37 cellular contexts compared by ENCODE assay signal in the genomic region with DNA sequence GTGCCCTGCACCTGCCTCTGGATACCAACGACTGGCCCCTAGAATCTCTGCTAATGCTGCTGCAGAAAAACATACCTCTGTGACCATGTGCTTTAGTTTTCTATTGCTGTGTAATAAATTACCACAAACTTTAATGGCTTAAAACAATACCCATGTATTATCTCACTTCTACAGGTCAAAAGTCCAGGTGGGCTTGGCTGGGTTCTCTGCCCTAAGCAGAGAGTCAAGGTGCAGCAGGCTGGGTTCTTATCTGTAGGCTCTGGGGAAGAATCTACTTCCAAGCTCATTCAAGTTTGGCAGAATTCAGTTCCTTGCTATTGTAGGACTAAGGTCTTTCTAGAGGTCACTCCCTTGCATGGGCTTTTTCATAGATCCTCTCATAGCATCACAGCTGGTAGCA. TPM values are rescaled to one million over a fixed set of nuclear protein-coding genes. Genes with fewer than 3 reads are reported as not detected.
A peak's percentile ranks its signal among the peaks of the same experiment; 100 is the strongest.
DNase-seq lines count a peak whose midpoint lies in the region; ATAC-seq, FAIRE-seq and TF ChIP-seq lines count a peak whose summit lies in the region.
"Had no signal": no experiment of that assay in that cellular context is flagged by ENCODE, and none has a peak within 500 bp of the region (broad histone marks: within the 10 kb centered on the region; RNA-seq: fewer than 3 reads in every experiment).

No MANE protein-coding gene starts in this region.

- H3K23ac ChIP-seq in mesendoderm (ENCODE audit: low read length): no peak overlapping the region

- peaks cover 19% of the 10 kb centered on the region for H3K4me1 Mint-ChIP-seq in astrocyte (ENCODE audit: low read depth, unreplicated experiment)
- H3K4me1 Mint-ChIP-seq: activated B cell treated with CpG ODN at 0.5 μM for 24 hours; activated naive CD8-positive, alpha-beta T cell treated with anti-CD3 and anti-CD28 coated beads for 36 hours; endodermal cell; stimulated activated naive CD8-positive, alpha-beta T cell treated with anti-CD3 and anti-CD28 coated beads, Interleukin-15, amount 100 ng/mL, for 72 hours had no signal

- no peaks in the 10 kb centered on the region for H3K79me1 ChIP-seq in mesendoderm (ENCODE audit: low read length)

- no peak overlapping the region for H3K4me3 Mint-ChIP-seq in astrocyte (ENCODE audit: unreplicated experiment)
- H3K4me3 Mint-ChIP-seq: activated B cell treated with CpG ODN at 0.5 μM for 24 hours; activated CD4-positive, alpha-beta T cell treated with anti-CD3 and anti-CD28 coated beads, Interleukin-2, amount 10 ng/mL, durations not matched to agents 7 days and 5 days; activated naive CD8-positive, alpha-beta T cell treated with anti-CD3 and anti-CD28 coated beads for 36 hours; activated T-cell treated with anti-CD3 and anti-CD28 coated beads, Interleukin-2, amount 50 U/mL, for 4 hours; dendritic cell treated with granulocyte-macrophage colony-stimulating factor and Interleukin-4, amounts not matched to agents 40 ng/mL and 50 ng/mL, for 4 days; endodermal cell; neural crest cell; stimulated activated naive CD8-positive, alpha-beta T cell treated with anti-CD3 and anti-CD28 coated beads, Interleukin-15, amount 100 ng/mL, for 72 hours; T-cell had no signal

- no peak overlapping the region for H4K5ac ChIP-seq in mesendoderm (ENCODE audit: low read length)

- H2AFZ ChIP-seq in HCT116 (ENCODE audit: low read depth, low read length, poor library complexity, severe bottlenecking) (peak overlapping the region; percentile 1), astrocyte (ENCODE audit: low read depth, low read length) (peak overlapping the region; percentile 24)
- H2AFZ ChIP-seq: parathyroid adenoma had no signal

- no peak for TF ChIP-seq RAD21 in HCT116 (IDR thresholded peaks at IDR 0.05; ENCODE audit: low read depth)

- no peak for TF ChIP-seq POLR2A in HCT116 (IDR thresholded peaks at IDR 0.05; ENCODE audit: borderline replicate concordance, extremely low read depth, insufficient read depth, insufficient read length)

- H3K18ac ChIP-seq in mesendoderm (ENCODE audit: low read length): no peak overlapping the region

- POLR2A ChIA-PET in HCT116 (lab: Charles Lee): no interaction called here

- peak overlapping the region; percentile 94 for H3K27ac Mint-ChIP-seq in astrocyte (ENCODE audit: unreplicated experiment)
- H3K27ac Mint-ChIP-seq: activated B cell treated with CpG ODN at 0.5 μM for 24 hours; activated CD4-positive, alpha-beta T cell treated with anti-CD3 and anti-CD28 coated beads, Interleukin-2, amount 10 ng/mL, durations not matched to agents 7 days and 5 days; activated naive CD8-positive, alpha-beta T cell treated with anti-CD3 and anti-CD28 coated beads for 36 hours; dendritic cell treated with granulocyte-macrophage colony-stimulating factor and Interleukin-4, amounts not matched to agents 40 ng/mL and 50 ng/mL, for 4 days; endodermal cell; stimulated activated naive CD8-positive, alpha-beta T cell treated with anti-CD3 and anti-CD28 coated beads, Interleukin-15, amount 100 ng/mL, for 72 hours; T-cell had no signal

- H2AK5ac ChIP-seq in mesendoderm (ENCODE audit: low read length): no peak overlapping the region

- no peaks in the 10 kb centered on the region for H4K20me1 ChIP-seq in HCT116 (ENCODE audit: insufficient read depth)
- H4K20me1 ChIP-seq in astrocyte (ENCODE audit: insufficient read depth, low read length): no peaks in the 10 kb centered on the region
- H4K20me1 ChIP-seq: BLaER1 treated with 17β-estradiol and CSF1 and Interleukin-3, amounts not matched to agents 10 nM and 100 nM had no signal

- H2BK5ac ChIP-seq in mesendoderm (ENCODE audit: low read length): no peak overlapping the region

- H3K36me3 ChIP-seq in HCT116 (ENCODE audit: control insufficient read depth in 1 of 2, insufficient read depth in 2 of 2, low read length in 2 of 2) (no peaks in the 10 kb centered on the region), astrocyte (ENCODE audit: insufficient read depth, low read length) (no peaks in the 10 kb centered on the region), mesendoderm (ENCODE audit: control insufficient read depth, insufficient read depth, low read length) (no peaks in the 10 kb centered on the region), small intestine (ENCODE audit: control insufficient read depth in 2 of 2, insufficient read depth in 2 of 2, low read length in 2 of 2) (no peaks in the 10 kb centered on the region)
- H3K36me3 ChIP-seq: ascending aorta; BLaER1 treated with 17β-estradiol and CSF1 and Interleukin-3, amounts not matched to agents 10 nM and 100 nM; esophagus muscularis mucosa; heart right ventricle; lower lobe of right lung; SJCRH30; spleen; thoracic aorta had no signal

- no peak overlapping the region for H4K8ac ChIP-seq in mesendoderm (ENCODE audit: low read depth, low read length)

- H3K36me3 Mint-ChIP-seq in astrocyte (ENCODE audit: low read depth, unreplicated experiment): no peaks in the 10 kb centered on the region
- H3K36me3 Mint-ChIP-seq: activated naive CD8-positive, alpha-beta T cell treated with anti-CD3 and anti-CD28 coated beads for 36 hours; T-cell had no signal

- H3K4me3 ChIP-seq in HCT116 (replicated peaks in 1 of 2; ENCODE audit: low read depth in 1 of 2, low read length in 2 of 2) (no peak overlapping the region), astrocyte (ENCODE audit: insufficient read depth, low read depth, low read length) (no peak overlapping the region), mesendoderm (ENCODE audit: low read length) (no peak overlapping the region), small intestine (ENCODE audit: low read depth in 1 of 2, low read length in 2 of 2) (no peak overlapping the region)
- H3K4me3 ChIP-seq: ascending aorta; BLaER1 treated with 17β-estradiol and CSF1 and Interleukin-3, amounts not matched to agents 10 nM and 100 nM; esophagus muscularis mucosa; GM12878; heart right ventricle; lower lobe of right lung; SJCRH30; spleen; thoracic aorta had no signal

- H3K4me1 ChIP-seq in HCT116 (ENCODE audit: control insufficient read depth in 1 of 2, insufficient read depth in 2 of 2, low read length in 2 of 2) (peaks cover 0 to 16% of the 10 kb centered on the region in 2 experiments; a peak in 1 of 4 replicates), astrocyte (ENCODE audit: insufficient read depth, low read length) (peaks cover 18% of the 10 kb centered on the region), mesendoderm (ENCODE audit: control insufficient read depth, low read depth, low read length) (no peaks in the 10 kb centered on the region), small intestine (ENCODE audit: control insufficient read depth in 2 of 2, insufficient read depth in 1 of 2, low read depth in 1 of 2, low read length in 1 of 2) (peaks cover 0 to 5% of the 10 kb centered on the region in 2 donors)
- H3K4me1 ChIP-seq: ascending aorta, esophagus muscularis mucosa, heart right ventricle, lower lobe of right lung, SJCRH30, spleen had no signal

- no peak overlapping the region for H3K56ac ChIP-seq in mesendoderm (ENCODE audit: low read length)

- H3K27me3 Mint-ChIP-seq in astrocyte (ENCODE audit: low read depth, unreplicated experiment): no peaks in the 10 kb centered on the region
- H3K27me3 Mint-ChIP-seq: activated CD4-positive, alpha-beta T cell treated with anti-CD3 and anti-CD28 coated beads, Interleukin-2, amount 10 ng/mL, durations not matched to agents 7 days and 5 days; activated naive CD8-positive, alpha-beta T cell treated with anti-CD3 and anti-CD28 coated beads for 36 hours; stimulated activated naive CD8-positive, alpha-beta T cell treated with anti-CD3 and anti-CD28 coated beads, Interleukin-15, amount 100 ng/mL, for 72 hours had no signal

- H3K4me2 ChIP-seq in HCT116 (ENCODE audit: low read length) (no peak overlapping the region), astrocyte (ENCODE audit: low read length) (peak overlapping the region; percentile 70), mesendoderm (ENCODE audit: low read length) (no peak overlapping the region)
- H3K4me2 ChIP-seq: BLaER1 treated with 17β-estradiol and CSF1 and Interleukin-3, amounts not matched to agents 10 nM and 100 nM had no signal

- RAD21 ChIA-PET in HCT116 (lab: Charles Lee; ENCODE audit: low non-redundant PET in 1 of 2, low total read pairs in 2 of 2, uncharacterized antibody in 2 of 2, unreplicated experiment in 2 of 2): no interaction called here

- no TSS peak for BruUV-seq in HCT116 (replicated peaks; lab: Mats Ljungman, UMichigan)

- H3K27ac ChIP-seq in HCT116 (ENCODE audit: low read depth, low read length): no peak overlapping the region
- H3K27ac ChIP-seq in astrocyte (ENCODE audit: low read depth, low read length): peak overlapping the region; percentile 78
- no peak overlapping the region for H3K27ac ChIP-seq in mesendoderm (ENCODE audit: low read depth, low read length)
- peak overlapping the region in 1 of 2 donors; percentile 82 for H3K27ac ChIP-seq in small intestine (ENCODE audit: low read depth in 1 of 2, low read length in 1 of 2)
- H3K27ac ChIP-seq: ascending aorta; BLaER1 treated with 17β-estradiol and CSF1 and Interleukin-3, amounts not matched to agents 10 nM and 100 nM; esophagus muscularis mucosa; heart right ventricle; lower lobe of right lung; parathyroid adenoma; SJCRH30; spleen; thoracic aorta had no signal

- H3K79me2 ChIP-seq in HCT116 (ENCODE audit: insufficient read depth, low read length) (no peaks in the 10 kb centered on the region), astrocyte (ENCODE audit: insufficient read depth, low read length) (no peaks in the 10 kb centered on the region), mesendoderm (ENCODE audit: control insufficient read depth, insufficient read depth, low read length) (no peaks in the 10 kb centered on the region)
- H3K79me2 ChIP-seq: parathyroid adenoma had no signal

- H3K4ac ChIP-seq in mesendoderm (ENCODE audit: low read depth, low read length): no peak overlapping the region

- no CpG with 5 or more reads among the region's 1 CpG for WGBS in mesendoderm (ENCODE audit: extremely low coverage, insufficient coverage, low lambda C conversion rate)
- WGBS in small intestine, 3 donors: 23 to 49% (median 33%) methylated on average over 1 of the region's 1 CpG

- no peak for ATAC-seq in HCT116
- no peak for ATAC-seq in GM19452 (IDR thresholded peaks at IDR 0.05; ENCODE audit: unreplicated experiment)
- ATAC-seq: activated T-cell treated with anti-CD3 and anti-CD28 coated beads, Interleukin-2, amount 50 U/mL, for 4 hours; GM12878; heart right ventricle; lower lobe of right lung; stimulated activated naive CD8-positive, alpha-beta T cell treated with anti-CD3 and anti-CD28 coated beads, Interleukin-15, amount 100 ng/mL, for 72 hours; T-cell had no signal

- TF ChIP-seq CTCF in HCT116 (IDR thresholded peaks at IDR 0.05 in 2 of 3, conservative IDR thresholded peaks at IDR 0.05 in 1 of 3; ENCODE audit: borderline replicate concordance in 1 of 3, insufficient read depth in 1 of 3, low read depth in 2 of 3, low read length in 2 of 3) (no peak), astrocyte (IDR thresholded peaks at IDR 0.05; ENCODE audit: insufficient read depth, low read depth, low read length) (no peak)

- intact Hi-C loops in HCT116 (cut with micrococcal nuclease): no loop called here

- FAIRE-seq in astrocyte (lab: Jason Lieb, UNC) (no peak), small intestine (lab: Jason Lieb, UNC) (no peak)
- FAIRE-seq: GM12878, GM19239 had no signal

- CTCF ChIA-PET in HCT116 (lab: Charles Lee): no interaction called here

- H2BK15ac ChIP-seq in mesendoderm (replicated peaks; ENCODE audit: low read depth): no peak overlapping the region

- peak overlapping the region; percentile 45 for H2BK120ac ChIP-seq in mesendoderm (ENCODE audit: low read depth, low read length)

- no peak for DNase-seq in HCT116 (ENCODE audit: low read depth, low spot score)
- DNase-seq in astrocyte (ENCODE audit: low read depth): no peak
- no peak for DNase-seq in mesendoderm
- peak; percentile 96 for DNase-seq in small intestine
- DNase-seq in NCI-H82 (lab: John Stamatoyannopoulos, UW): no peak
- DNase-seq in activated CD4-positive, alpha-beta T cell treated with anti-CD3 and anti-CD28 coated beads, Interleukin-2, amount 50 U/mL, for 1 hour: no peak
- DNase-seq: activated B cell treated with CpG ODN at 0.5 μM for 24 hours; activated CD4-positive, alpha-beta T cell treated with anti-CD3 and anti-CD28 coated beads, Interleukin-2, amount 10 ng/mL, durations not matched to agents 7 days and 5 days; activated gamma-delta T cell; activated naive CD8-positive, alpha-beta T cell treated with anti-CD3 and anti-CD28 coated beads for 36 hours; activated T-cell treated with anti-CD3 and anti-CD28 coated beads, Interleukin-2, amount 50 U/mL, for 4 hours; caudate nucleus; DMS153; endodermal cell; heart right ventricle; Kasumi-1; lower lobe of right lung; NCI-H1436; NCI-H2107; NCI-H446 treated with DMSO at 0.1 percent for 48 hours; NCI-H774; retina; SJCRH30; spleen; stimulated activated CD8-positive, alpha-beta memory T cell treated with anti-CD3 and anti-CD28 coated beads, Interleukin-4, amount 100 ng/mL, for 48 hours; stimulated activated naive CD8-positive, alpha-beta T cell treated with anti-CD3 and anti-CD28 coated beads, Interleukin-15, amount 100 ng/mL, for 72 hours; T-cell had no signal

- H3K9me3 Mint-ChIP-seq in astrocyte (ENCODE audit: unreplicated experiment): no peaks in the 10 kb centered on the region
- H3K9me3 Mint-ChIP-seq: activated B cell treated with CpG ODN at 0.5 μM for 24 hours; stimulated activated naive CD8-positive, alpha-beta T cell treated with anti-CD3 and anti-CD28 coated beads, Interleukin-15, amount 100 ng/mL, for 72 hours had no signal

- H3K9me3 ChIP-seq in HCT116 (ENCODE audit: control insufficient read depth in 1 of 2, insufficient read depth in 1 of 2, low read depth in 1 of 2, low read length in 2 of 2) (no peaks in the 10 kb centered on the region), astrocyte (ENCODE audit: insufficient read depth, low read depth, low read length) (no peaks in the 10 kb centered on the region), small intestine (ENCODE audit: control insufficient read depth, low read depth) (no peaks in the 10 kb centered on the region)
- H3K9me3 ChIP-seq: SJCRH30 had no signal

- no peaks in the 10 kb centered on the region for H3K27me3 ChIP-seq in HCT116 (ENCODE audit: insufficient read depth, low read length)
- no peaks in the 10 kb centered on the region for H3K27me3 ChIP-seq in astrocyte (ENCODE audit: insufficient read depth, low read length)
- H3K27me3 ChIP-seq in mesendoderm (ENCODE audit: insufficient read depth, low read length, poor library complexity): no peaks in the 10 kb centered on the region
- no peaks in the 10 kb centered on the region for H3K27me3 ChIP-seq in small intestine (ENCODE audit: control insufficient read depth in 2 of 2, insufficient read depth in 2 of 2, low read length in 2 of 2)
- H3K27me3 ChIP-seq: ascending aorta; BLaER1 treated with 17β-estradiol and CSF1 and Interleukin-3, amounts not matched to agents 10 nM and 100 nM; esophagus muscularis mucosa; heart right ventricle; SJCRH30; spleen had no signal

- no peaks in the 10 kb centered on the region for H3K9me2 ChIP-seq in HCT116 (ENCODE audit: insufficient read depth)

- H3K9ac ChIP-seq in HCT116 (ENCODE audit: low read length): no peak overlapping the region
- H3K9ac ChIP-seq in astrocyte (ENCODE audit: low read length): peak overlapping the region; percentile 13
- no peak overlapping the region for H3K9ac ChIP-seq in mesendoderm (ENCODE audit: low read length)
- H3K9ac ChIP-seq: BLaER1 treated with 17β-estradiol and CSF1 and Interleukin-3, amounts not matched to agents 10 nM and 100 nM; parathyroid adenoma had no signal

RNA-seq across cellular contexts. Expression of gene CCDC71L, which starts 52.3 kb away (rescaled TPM):
- 21.1 TPM for total RNA-seq in HCT116 (2021; ENCODE audit: unreplicated experiment)
- 7.3 and 9.7 TPM in 2 replicates for polyA plus RNA-seq in HCT116 (2012)
- 26.8 TPM in 2 replicates for total RNA-seq in astrocyte
- polyA plus RNA-seq in mesendoderm (2013, experiment 1 of 2): 14.0 TPM
- polyA plus RNA-seq in mesendoderm (2013, experiment 2 of 2): 14.7 TPM
- 10 to 100 TPM in 1 of 3 donors, 1 to 10 TPM in 2; 5.1 to 14.7 (median 9.7) TPM for polyA plus RNA-seq in small intestine
